ENCODE assay signal across 27 cellular contexts in the genomic region with DNA sequence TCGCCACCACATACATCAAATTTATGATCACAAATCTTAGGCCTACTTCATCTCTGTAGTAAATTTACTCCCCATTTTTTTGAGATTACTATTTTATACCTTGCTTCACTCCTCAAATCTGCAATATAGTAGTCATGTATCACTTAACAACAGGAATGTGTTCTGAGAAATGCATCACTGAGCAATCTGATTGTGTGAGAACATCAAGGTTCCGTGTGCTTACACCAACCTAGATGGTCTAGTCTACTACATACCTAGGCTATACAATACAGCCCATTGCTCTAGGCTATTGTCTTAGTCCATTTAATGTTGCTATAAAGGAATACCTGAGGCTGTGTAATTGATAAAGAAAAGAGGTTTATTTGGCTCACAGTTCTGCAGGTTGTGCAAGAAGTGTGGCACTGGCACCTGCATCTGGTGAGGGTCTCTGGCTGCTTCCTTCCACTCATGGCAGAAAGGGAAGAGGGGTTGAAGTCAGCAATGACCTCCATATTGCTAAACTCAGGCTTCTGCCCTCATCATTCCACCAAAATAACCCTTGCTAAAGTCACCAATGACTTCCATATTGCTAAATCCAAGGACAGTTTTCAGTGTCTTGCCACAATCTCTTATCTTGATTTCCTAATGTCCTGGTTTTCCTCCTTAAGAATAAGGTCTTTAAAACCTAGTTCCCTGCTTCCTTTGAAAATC.
"Had no signal": no experiment of that assay in that cellular context is flagged by ENCODE, and none has a peak within 500 bp of the region (broad histone marks: within the 10 kb centered on the region; RNA-seq: fewer than 3 reads in every experiment).

No MANE protein-coding gene starts in this region.

- H3K27ac Mint-ChIP-seq: activated CD4-positive, alpha-beta T cell treated with anti-CD3 and anti-CD28 coated beads for 36 hours; activated CD8-positive, alpha-beta memory T cell treated with anti-CD3 and anti-CD28 coated beads, Interleukin-2, amount 10 ng/mL, durations not matched to agents 7 days and 5 days; activated CD8-positive, alpha-beta T cell treated with anti-CD3 and anti-CD28 coated beads, Interleukin-2, amount 10 ng/mL, durations not matched to agents 7 days and 5 days; activated naive CD4-positive, alpha-beta T cell treated with anti-CD3 and anti-CD28 coated beads, Interleukin-2, amount 50 U/mL, for 72 hours; activated T-cell treated with anti-CD3 and anti-CD28 coated beads, Interleukin-2, amount 50 U/mL, for 72 hours; effector memory CD8-positive, alpha-beta T cell; progenitor cell of endocrine pancreas; stimulated activated memory B cell treated with anti-CD40 and anti-IgM and Interleukin-4, amounts not matched to agents 10 μg/mL and 1 μg/mL and 100 μg/mL, for 72 hours had no signal

- H3K4me2 ChIP-seq: smooth muscle cell had no signal

- FAIRE-seq: endothelial cell of umbilical vein had no signal

- H3K4me3 ChIP-seq: heart left ventricle, smooth muscle cell, stomach, suprapubic skin, tibial nerve had no signal

- H3K27ac ChIP-seq: neutrophil, stomach, suprapubic skin, tibial nerve had no signal

- H3K9me3 Mint-ChIP-seq: activated naive CD4-positive, alpha-beta T cell treated with anti-CD3 and anti-CD28 coated beads, Interleukin-2, amount 50 U/mL, for 72 hours; activated T-cell treated with anti-CD3 and anti-CD28 coated beads, Interleukin-2, amount 50 U/mL, for 72 hours; effector memory CD8-positive, alpha-beta T cell; nephron progenitor cell; stimulated activated memory B cell treated with anti-CD40 and anti-IgM and Interleukin-4, amounts not matched to agents 10 μg/mL and 1 μg/mL and 100 μg/mL, for 72 hours had no signal

- H3K4me3 Mint-ChIP-seq: activated CD4-positive, alpha-beta T cell treated with anti-CD3 and anti-CD28 coated beads for 36 hours; activated CD8-positive, alpha-beta memory T cell treated with anti-CD3 and anti-CD28 coated beads, Interleukin-2, amount 10 ng/mL, durations not matched to agents 7 days and 5 days; activated CD8-positive, alpha-beta T cell treated with anti-CD3 and anti-CD28 coated beads, Interleukin-2, amount 10 ng/mL, durations not matched to agents 7 days and 5 days; activated T-cell treated with anti-CD3 and anti-CD28 coated beads, Interleukin-2, amount 50 U/mL, for 72 hours; brain; effector memory CD8-positive, alpha-beta T cell; nephron progenitor cell; stimulated activated memory B cell treated with anti-CD40 and anti-IgM and Interleukin-4, amounts not matched to agents 10 μg/mL and 1 μg/mL and 100 μg/mL, for 72 hours had no signal

- DNase-seq: activated CD4-positive, alpha-beta T cell treated with anti-CD3 and anti-CD28 coated beads for 36 hours; activated CD4-positive, CD25-positive, alpha-beta regulatory T cell; activated CD8-positive, alpha-beta memory T cell treated with anti-CD3 and anti-CD28 coated beads, Interleukin-2, amount 10 ng/mL, durations not matched to agents 7 days and 5 days; activated CD8-positive, alpha-beta T cell treated with anti-CD3 and anti-CD28 coated beads, Interleukin-2, amount 10 ng/mL, durations not matched to agents 7 days and 5 days; activated naive CD4-positive, alpha-beta T cell; activated T-cell treated with anti-CD3 and anti-CD28 coated beads, Interleukin-2, amount 50 U/mL, for 72 hours; anterior cingulate cortex; cortex of kidney; effector memory CD8-positive, alpha-beta T cell; foreskin fibroblast; heart left ventricle; hypothalamus; left ventricle myocardium superior; nephron progenitor cell; stimulated activated CD4-positive, alpha-beta T cell treated with anti-CD3 and anti-CD28 coated beads, Interleukin-1b, Interleukin-23, amount 100 ng/mL, for 48 hours; stimulated activated CD4-positive, alpha-beta T cell treated with anti-CD3 and anti-CD28 coated beads, Interleukin-4, amount 100 ng/mL, for 4 hours; stimulated activated CD8-positive, alpha-beta memory T cell treated with anti-CD3 and anti-CD28 coated beads, Interleukin-4, amount 100 ng/mL, for 48 hours; stomach had no signal

- H3K36me3 Mint-ChIP-seq: activated CD8-positive, alpha-beta memory T cell treated with anti-CD3 and anti-CD28 coated beads, Interleukin-2, amount 10 ng/mL, durations not matched to agents 7 days and 5 days; activated naive CD4-positive, alpha-beta T cell treated with anti-CD3 and anti-CD28 coated beads, Interleukin-2, amount 50 U/mL, for 72 hours; stimulated activated memory B cell treated with anti-CD40 and anti-IgM and Interleukin-4, amounts not matched to agents 10 μg/mL and 1 μg/mL and 100 μg/mL, for 72 hours had no signal

- H3K9me3 ChIP-seq: heart left ventricle, neutrophil, stomach, suprapubic skin, tibial nerve had no signal

- ATAC-seq: activated CD4-positive, alpha-beta T cell treated with anti-CD3 and anti-CD28 coated beads for 36 hours; activated CD8-positive, alpha-beta memory T cell treated with anti-CD3 and anti-CD28 coated beads, Interleukin-2, amount 10 ng/mL, durations not matched to agents 7 days and 5 days; activated CD8-positive, alpha-beta T cell treated with anti-CD3 and anti-CD28 coated beads, Interleukin-2, amount 10 ng/mL, durations not matched to agents 7 days and 5 days; activated naive CD4-positive, alpha-beta T cell treated with anti-CD3 and anti-CD28 coated beads, Interleukin-2, amount 50 U/mL, for 72 hours; activated T-cell treated with anti-CD3 and anti-CD28 coated beads, Interleukin-2, amount 50 U/mL, for 72 hours; effector memory CD8-positive, alpha-beta T cell; heart left ventricle; left ventricle myocardium superior; stimulated activated memory B cell treated with anti-CD40 and anti-IgM and Interleukin-4, amounts not matched to agents 10 μg/mL and 1 μg/mL and 100 μg/mL, for 72 hours had no signal

- H3K4me1 Mint-ChIP-seq: stimulated activated memory B cell treated with anti-CD40 and anti-IgM and Interleukin-4, amounts not matched to agents 10 μg/mL and 1 μg/mL and 100 μg/mL, for 72 hours had no signal

- H3K27me3 Mint-ChIP-seq: activated CD4-positive, alpha-beta T cell treated with anti-CD3 and anti-CD28 coated beads for 36 hours; progenitor cell of endocrine pancreas had no signal

- H3K36me3 ChIP-seq: heart left ventricle, neutrophil, stomach, suprapubic skin, tibial nerve had no signal

- H3K27me3 ChIP-seq: heart left ventricle, stomach, suprapubic skin, tibial nerve had no signal
